Comparison of ENCODE assay signal across 20 cellular contexts in the genomic region with DNA sequence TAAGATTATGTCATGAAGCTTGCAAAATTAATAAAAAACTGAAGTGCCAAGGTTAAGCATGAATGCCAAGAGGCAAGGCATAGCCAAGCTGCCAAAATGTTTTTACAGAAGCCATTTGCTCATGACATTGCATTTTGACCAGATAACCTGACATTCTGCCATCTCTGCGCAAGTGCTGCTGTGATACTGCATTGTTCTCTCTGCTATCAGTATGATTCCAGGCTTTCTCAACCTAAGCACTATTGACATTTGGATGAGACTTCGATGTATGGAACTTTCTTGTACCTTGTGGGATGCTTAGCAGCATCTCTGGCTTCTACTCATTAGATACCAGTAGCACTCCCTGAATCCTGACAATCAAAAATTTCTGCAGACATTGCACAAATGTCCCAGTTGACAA.
"Had no signal": no experiment of that assay in that cellular context is flagged by ENCODE, and none has a peak within 500 bp of the region (broad histone marks: within the 10 kb centered on the region; RNA-seq: fewer than 3 reads in every experiment).

No MANE protein-coding gene starts in this region.

- H3K27me3 ChIP-seq: MG63 had no signal

- DNase-seq: IMR-90, Karpas-422, KG1, MG63, NCI-H1092 treated with DMSO at 0.1 percent for 48 hours, NCI-H1436, NCI-H187, NCI-H2029, NCI-H2081 treated with DMSO at 0.1 percent for 48 hours, NCI-H2227 treated with DMSO at 0.1 percent for 48 hours, NCI-H446, NCI-H510A, NCI-H524 treated with DMSO at 0.1 percent for 48 hours, NCI-H82, PC-3, SHP77, SK-N-SH, SW 1271 had no signal

- H3K27ac ChIP-seq: RWPE1 had no signal

- H3K36me3 ChIP-seq: MG63 had no signal

- H3K4me3 ChIP-seq: MG63 had no signal

- H3K9me3 ChIP-seq: MG63, SK-N-SH had no signal

- FAIRE-seq: HepG2 had no signal
